Comparison of ENCODE assay signal across 16 cellular contexts in the genomic region with DNA sequence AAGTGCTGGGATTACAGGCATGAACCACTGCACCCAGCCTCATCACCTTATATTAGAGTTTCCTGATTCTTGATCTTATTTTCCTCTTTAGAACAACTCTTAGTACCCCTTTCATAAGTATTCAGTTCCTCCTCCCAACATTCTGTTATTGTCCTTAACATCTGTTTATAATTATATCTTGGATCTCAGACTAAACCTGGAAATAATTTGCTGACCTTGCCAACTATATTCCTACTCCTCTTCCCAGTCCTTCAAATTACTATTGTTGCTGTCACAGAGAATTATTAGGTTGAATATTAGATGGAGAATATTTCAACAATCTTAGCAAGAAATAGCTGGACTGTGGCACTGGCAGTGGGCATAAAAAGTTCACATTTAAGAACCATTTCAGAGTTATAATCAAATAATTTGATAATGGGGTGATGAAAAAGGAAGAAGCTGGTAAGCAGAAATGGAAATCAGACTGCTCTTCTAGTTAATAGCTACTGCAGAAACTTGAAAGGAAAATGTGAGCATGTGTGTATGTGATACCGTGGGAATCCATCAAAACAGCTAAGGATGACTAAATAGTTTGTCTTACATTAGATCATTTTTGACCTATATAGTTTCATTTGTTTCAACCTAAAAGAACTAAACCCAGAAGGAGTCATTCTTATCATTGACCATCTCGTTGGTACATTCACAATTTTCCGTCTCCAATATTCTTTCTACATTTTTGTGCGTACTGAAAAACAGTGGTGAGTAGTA. TPM values are rescaled to one million over a fixed set of nuclear protein-coding genes. Genes with fewer than 3 reads are reported as not detected.
DNase-seq lines count a peak whose midpoint lies in the region; ATAC-seq lines count a peak whose summit lies in the region.
"Had no signal": no experiment of that assay in that cellular context is flagged by ENCODE, and none has a peak within 500 bp of the region (broad histone marks: within the 10 kb centered on the region; RNA-seq: fewer than 3 reads in every experiment).

No MANE protein-coding gene starts in this region.

- ATAC-seq in T-helper 17 cell (no peak), GM18511 (IDR thresholded peaks at IDR 0.05; ENCODE audit: unreplicated experiment) (no peak), GM19023 (IDR thresholded peaks at IDR 0.05; ENCODE audit: unreplicated experiment) (no peak)
- ATAC-seq: activated CD8-positive, alpha-beta memory T cell treated with anti-CD3 and anti-CD28 coated beads, Interleukin-2, amount 10 ng/mL, durations not matched to agents 7 days and 5 days had no signal

- no peaks in the 10 kb centered on the region for H3K27me3 Mint-ChIP-seq in T-helper 17 cell
- H3K27me3 Mint-ChIP-seq: activated CD8-positive, alpha-beta memory T cell treated with anti-CD3 and anti-CD28 coated beads, Interleukin-2, amount 10 ng/mL, durations not matched to agents 7 days and 5 days had no signal

- peak overlapping the region; percentile 81 for H3K27ac Mint-ChIP-seq in T-helper 17 cell
- H3K27ac Mint-ChIP-seq: activated CD8-positive, alpha-beta memory T cell treated with anti-CD3 and anti-CD28 coated beads, Interleukin-2, amount 10 ng/mL, durations not matched to agents 7 days and 5 days had no signal

- H3K4me3 ChIP-seq in ACC112 (ENCODE audit: low read depth, low read length): peak overlapping the region; percentile 42; the same call in 1 of the 2 replicates

- peaks cover 10% of the 10 kb centered on the region for H3K4me1 Mint-ChIP-seq in T-helper 17 cell

- peaks cover 5% of the 10 kb centered on the region for H3K36me3 Mint-ChIP-seq in T-helper 17 cell (ENCODE audit: low read depth)

- peak overlapping the region; percentile 56 for H3K4me3 Mint-ChIP-seq in T-helper 17 cell
- H3K4me3 Mint-ChIP-seq: activated CD8-positive, alpha-beta memory T cell treated with anti-CD3 and anti-CD28 coated beads, Interleukin-2, amount 10 ng/mL, durations not matched to agents 7 days and 5 days had no signal

- no peaks in the 10 kb centered on the region for H3K27me3 ChIP-seq in ACC112 (ENCODE audit: insufficient read depth, low read length)
- H3K27me3 ChIP-seq: BE2C had no signal

- DNase-seq in EH (ENCODE audit: low read depth) (peak; percentile 49), T-helper 17 cell (no peak), fibroblast of gingiva (ENCODE audit: low read depth) (peak; percentile 32), GM19240 (ENCODE audit: insufficient read length, low spot score) (no peak), T-helper 9 cell (no peak)
- DNase-seq: activated CD8-positive, alpha-beta memory T cell treated with anti-CD3 and anti-CD28 coated beads, Interleukin-2, amount 10 ng/mL, durations not matched to agents 7 days and 5 days; amniotic stem cell; BE2C; glutamatergic neuron; H7; midbrain; nucleus accumbens; SHP77 treated with DMSO at 0.1 percent for 48 hours had no signal

- H3K27ac ChIP-seq in ACC112 (ENCODE audit: low read depth, low read length): peak overlapping the region; percentile 31; the same call in 1 of the 2 replicates

- no peaks in the 10 kb centered on the region for H3K79me2 ChIP-seq in ACC112 (ENCODE audit: control insufficient read depth, insufficient read depth, low read length, unreplicated experiment)

- H3K9me3 ChIP-seq in T-helper 17 cell (ENCODE audit: control insufficient read depth, low read length, poor library complexity, severe bottlenecking): no peaks in the 10 kb centered on the region
- H3K9me3 ChIP-seq: BE2C had no signal

- H3K36me3 ChIP-seq in ACC112 (ENCODE audit: insufficient read depth, low read length): no peaks in the 10 kb centered on the region
- H3K36me3 ChIP-seq: BE2C had no signal

- H2AFZ ChIP-seq in ACC112 (ENCODE audit: low read length, unreplicated experiment): peak overlapping the region; percentile 16

- H3K4me1 ChIP-seq in ACC112 (ENCODE audit: control insufficient read depth, insufficient read depth, low read length, unreplicated experiment): peaks cover 23% of the 10 kb centered on the region

RNA-seq across cellular contexts. Expression of a gene that starts 43.3 kb away (rescaled TPM):
- 10 to 100 TPM; 10.2 to 20.0 TPM for total RNA-seq in T-helper 17 cell

Comparison
In these comparisons a context has a peak if more than half of its experiments do, and no peak if none do; other contexts are left out.
1. DNase-seq: peak in EH (single experiment) and fibroblast of gingiva (single experiment); none in T-helper 17 cell (0 of 3), GM19240 (single experiment) and T-helper 9 cell (single experiment).